8 cellular contexts compared by ENCODE assay signal in genomic region chr17:27651411-27652345, GRCh38. TPM values are rescaled to one million over a fixed set of nuclear protein-coding genes. Genes with fewer than 3 reads are reported as not detected.
DNase-seq lines count a peak whose midpoint lies in the region; ATAC-seq and TF ChIP-seq lines count a peak whose summit lies in the region.

No MANE protein-coding gene starts in this region.

- TF ChIP-seq CTCF in ascending aorta (IDR thresholded peaks at IDR 0.05): peak; percentile 75 to 87 (median 82)

- H3K9me2 ChIP-seq in GM23248 (ENCODE audit: insufficient read depth): no peaks in the 10 kb centered on the region

- no peak overlapping the region for H3K9ac ChIP-seq in GM23248

- H3K27me3 ChIP-seq in GM23248 (replicated peaks; ENCODE audit: insufficient read depth) (no peaks in the 10 kb centered on the region), ascending aorta (no peaks in the 10 kb centered on the region), iPS DF 6.9 (ENCODE audit: control insufficient read depth, insufficient read depth, low read length) (no peaks in the 10 kb centered on the region)

- no peaks in the 10 kb centered on the region for H3K4me1 ChIP-seq in GM23248 (ENCODE audit: insufficient read depth)
- H3K4me1 ChIP-seq in ascending aorta: no peaks in the 10 kb centered on the region
- H3K4me1 ChIP-seq in iPS DF 6.9 (ENCODE audit: control insufficient read depth, insufficient read depth, low read length): 0 out of 2 replicates have a peak, but pooled peaks cover 2% of the 10 kb centered on the region

- H3F3A ChIP-seq in GM23248 (ENCODE audit: insufficient read depth): no peaks in the 10 kb centered on the region

- H4K20me1 ChIP-seq in GM23248 (ENCODE audit: insufficient read depth): no peaks in the 10 kb centered on the region

- H2AFZ ChIP-seq in GM23248: no peak overlapping the region

- H3K9me3 ChIP-seq in GM23248 (ENCODE audit: low read depth): no peaks in the 10 kb centered on the region
- no peaks in the 10 kb centered on the region for H3K9me3 ChIP-seq in ascending aorta
- H3K9me3 ChIP-seq in iPS DF 6.9 (ENCODE audit: control insufficient read depth, insufficient read depth, low read length): no peaks in the 10 kb centered on the region

- H3K27ac ChIP-seq in GM23248 (no peak overlapping the region), ascending aorta (no peak overlapping the region), iPS DF 6.9 (ENCODE audit: low read length) (no peak overlapping the region)

- ATAC-seq in GM21825 (IDR thresholded peaks at IDR 0.05; ENCODE audit: unreplicated experiment): no peak

- no peaks in the 10 kb centered on the region for H3K79me2 ChIP-seq in GM23248 (ENCODE audit: insufficient read depth)

- H3K4me3 ChIP-seq in GM23248: no peak overlapping the region
- no peak overlapping the region for H3K4me3 ChIP-seq in ascending aorta
- H3K4me3 ChIP-seq in iPS DF 6.9 (ENCODE audit: low read length): no peak overlapping the region

- no peaks in the 10 kb centered on the region for H3K36me3 ChIP-seq in GM23248 (ENCODE audit: low read depth)
- no peaks in the 10 kb centered on the region for H3K36me3 ChIP-seq in ascending aorta
- H3K36me3 ChIP-seq in iPS DF 6.9 (ENCODE audit: control insufficient read depth, insufficient read depth, low read length): no peaks in the 10 kb centered on the region

- H3K4me2 ChIP-seq in GM23248 (ENCODE audit: unreplicated experiment): no peak overlapping the region

- in situ Hi-C loops in GM23248 (cut with MboI): no loop called here

- intact Hi-C loops in ascending aorta (cut with DNase I): loop anchor here (1.0 to 5.0 kb wide), 2 partner anchors 48 to 414 kb away; no protein-coding TSS in a partner anchor

- DNase-seq in AG20443 (ENCODE audit: low spot score) (peak; percentile 37), GM23248 (peak; percentile 48), T-helper 22 cell (ENCODE audit: low read depth) (peak; percentile 15), ascending aorta (ENCODE audit: low spot score in 2 of 2) (peak in 1 of 2 donors; percentile 76), iPS DF 6.9 (ENCODE audit: low read depth, low spot score) (peak; percentile 27), kidney glomerular epithelial cell (lab: John Stamatoyannopoulos, UW) (no peak)
- peak; percentile 55 to 62 for DNase-seq in stimulated activated CD4-positive, alpha-beta T cell treated with anti-CD3 and anti-CD28 coated beads, Interleukin-1b, Interleukin-23, amount 100 ng/mL, for 4 hours (ENCODE audit: low read depth in 2 of 2)

- 39 to 42% methylated on average over 16 of the region's 16 CpGs for WGBS in GM23248 (ENCODE audit: low coverage in 1 of 2, low lambda C conversion rate in 2 of 2, missing lambda C conversion rate in 2 of 2), 2 experiments
- WGBS in iPS DF 6.9 (ENCODE audit: insufficient coverage, insufficient read length): no CpG with 5 or more reads among the region's 16 CpGs

RNA-seq across cellular contexts. Expression of gene LGALS9, which starts 20.7 kb away (rescaled TPM):
- total RNA-seq in GM23248 (2014; rRNA removed; shearing (Covaris generic)): 1.3 and 3.2 TPM in 2 replicates
- polyA plus RNA-seq in GM23248 (2016; fragmentation: Nextera tagmentation; extraction: Ambion mirVana): 1.8 and 4.1 TPM in 2 replicates
- total RNA-seq in ascending aorta: 34.3 TPM
